ENCODE assay signal across 24 cellular contexts in genomic region chr3:81301230-81301629, GRCh38.
"Had no signal": no experiment of that assay in that cellular context is flagged by ENCODE, and none has a peak within 500 bp of the region (broad histone marks: within the 10 kb centered on the region; RNA-seq: fewer than 3 reads in every experiment).

No MANE protein-coding gene starts in this region.

- H3K4me3 ChIP-seq: ovary, psoas muscle, skin epidermis, smooth muscle cell, spleen, suprapubic skin, testis, tibial artery, transverse colon, upper lobe of left lung, vagina had no signal

- H3K79me2 ChIP-seq: parathyroid adenoma had no signal

- H3K4me2 ChIP-seq: smooth muscle cell had no signal

- H3K4me1 ChIP-seq: parathyroid adenoma, psoas muscle, spleen, suprapubic skin, testis, tibial artery, transverse colon, upper lobe of left lung, vagina had no signal

- DNase-seq: naive thymus-derived CD8-positive, alpha-beta T cell; occipital lobe; psoas muscle; right cardiac atrium; spleen; stimulated activated CD4-positive, alpha-beta T cell treated with anti-CD3 and anti-CD28 coated beads, Interleukin-12 subunit alpha, Interleukin-12 subunit beta, amount 100 ng/mL, for 4 hours; stimulated activated CD4-positive, alpha-beta T cell treated with anti-CD3 and anti-CD28 coated beads, Interleukin-4, amount 100 ng/mL, for 1 hour; stimulated activated CD4-positive, alpha-beta T cell treated with anti-CD3 and anti-CD28 coated beads, Interleukin-4, amount 100 ng/mL, for 4 hours; stimulated activated naive CD4-positive, alpha-beta T cell; stimulated activated naive CD8-positive, alpha-beta T cell treated with anti-CD3 and anti-CD28 coated beads, Interleukin-15, amount 100 ng/mL, for 72 hours; tibial artery had no signal

- H3K9me3 ChIP-seq: ovary, psoas muscle, spleen, suprapubic skin, testis, tibial artery, transverse colon, upper lobe of left lung, vagina had no signal

- H3K27me3 ChIP-seq: ovary, spleen, suprapubic skin, testis, tibial artery, transverse colon, upper lobe of left lung, vagina had no signal

- H3K27ac ChIP-seq: ovary, parathyroid adenoma, psoas muscle, skin epidermis, spleen, suprapubic skin, testis, tibial artery, transverse colon, upper lobe of left lung, vagina had no signal

- H3K36me3 ChIP-seq: ovary, spleen, suprapubic skin, tibial artery, transverse colon, upper lobe of left lung, vagina had no signal

- H2AFZ ChIP-seq: parathyroid adenoma had no signal

- H3K9ac ChIP-seq: parathyroid adenoma had no signal

- FAIRE-seq: urothelium cell line had no signal

- ATAC-seq: naive thymus-derived CD8-positive, alpha-beta T cell; natural killer cell treated with Interleukin-12 subunit alpha and Interleukin-12 subunit beta and Interleukin-15 and Interleukin-18, amount 100 ng/mL, for 72 hours; stimulated activated memory B cell treated with anti-CD40 and anti-IgM and Interleukin-4, amounts not matched to agents 10 μg/mL and 1 μg/mL and 100 μg/mL, for 72 hours; stimulated activated naive CD8-positive, alpha-beta T cell treated with anti-CD3 and anti-CD28 coated beads, Interleukin-15, amount 100 ng/mL, for 72 hours; stimulated activated naive CD8-positive, alpha-beta T cell treated with anti-CD3 and anti-CD28 coated beads, Interleukin-15, Interleukin-2, amounts not matched to agents 100 U/mL and 50 U/mL, for 24 hours had no signal
